In genomic region chr5:80289320-80289719, GRCh38 we compare ENCODE assay signal across 31 cellular contexts. TPM values are rescaled to one million over a fixed set of nuclear protein-coding genes. Genes with fewer than 3 reads are reported as not detected.
"Had no signal": no experiment of that assay in that cellular context is flagged by ENCODE, and none has a peak within 500 bp of the region (broad histone marks: within the 10 kb centered on the region; RNA-seq: fewer than 3 reads in every experiment).

No MANE protein-coding gene starts in this region.

- DNase-seq: colonic mucosa; cortex of kidney; effector CD8-positive, alpha-beta T cell; effector memory CD8-positive, alpha-beta T cell; endodermal cell; erythroblast; esophagus squamous epithelium; foreskin fibroblast; foreskin melanocyte; gastrocnemius medialis; glutamatergic neuron; heart right ventricle; hippocampal formation; left cardiac atrium; left lung; left ventricle myocardium superior; lower lobe of right lung; mesenchymal stem cell; midbrain; naive B cell had no signal

- H3K9me3 Mint-ChIP-seq: dendritic cell treated with granulocyte-macrophage colony-stimulating factor and Interleukin-4, amounts not matched to agents 40 ng/mL and 50 ng/mL, for 4 days; effector memory CD8-positive, alpha-beta T cell had no signal

- H3K4me3 Mint-ChIP-seq: dendritic cell treated with granulocyte-macrophage colony-stimulating factor and Interleukin-4, amounts not matched to agents 40 ng/mL and 50 ng/mL, for 4 days; effector memory CD8-positive, alpha-beta T cell; endodermal cell; naive B cell had no signal

- ATAC-seq: effector memory CD8-positive, alpha-beta T cell; esophagus mucosa; gastrocnemius medialis; heart right ventricle; left cardiac atrium; left lung; left ventricle myocardium superior; lower lobe of right lung had no signal

- H3K27ac Mint-ChIP-seq: dendritic cell treated with granulocyte-macrophage colony-stimulating factor and Interleukin-4, amounts not matched to agents 40 ng/mL and 50 ng/mL, for 4 days; effector memory CD8-positive, alpha-beta T cell; endodermal cell had no signal

- H3K27me3 Mint-ChIP-seq: dendritic cell treated with granulocyte-macrophage colony-stimulating factor and Interleukin-4, amounts not matched to agents 40 ng/mL and 50 ng/mL, for 4 days; naive B cell had no signal

- H3K4me1 ChIP-seq: colonic mucosa, esophagus squamous epithelium, gastrocnemius medialis, heart right ventricle, left lung, lower lobe of right lung had no signal

- H3K9me3 ChIP-seq: colonic mucosa, esophagus squamous epithelium, gastrocnemius medialis, left lung, lower lobe of right lung had no signal

- H3K4me3 ChIP-seq: colonic mucosa, esophagus squamous epithelium, gastrocnemius medialis, heart right ventricle, left lung, lower lobe of right lung had no signal

- H3K36me3 ChIP-seq: colonic mucosa, esophagus squamous epithelium, gastrocnemius medialis, heart right ventricle, left lung, lower lobe of right lung had no signal

- H3K27me3 ChIP-seq: colonic mucosa, esophagus squamous epithelium, gastrocnemius medialis, heart right ventricle, left lung had no signal

- H3K27ac ChIP-seq: colonic mucosa, epithelial cell of prostate, esophagus squamous epithelium, gastrocnemius medialis, heart right ventricle, left lung, lower lobe of right lung had no signal

RNA-seq across cellular contexts. Expression of gene SPZ1, which starts 30.5 kb away (rescaled TPM):
- total RNA-seq: colonic mucosa, dermis microvascular lymphatic vessel endothelial cell, endodermal cell, esophagus mucosa, esophagus squamous epithelium, gastrocnemius medialis, glomerular endothelial cell, heart right ventricle, kidney epithelial cell, left cardiac atrium, left lung, left ventricle myocardium superior, lower leg skin, lower lobe of right lung, lung microvascular endothelial cell, mononuclear cell, myocyte had no signal
- polyA plus RNA-seq: heart right ventricle, keratinocyte had no signal
